In the genomic region with DNA sequence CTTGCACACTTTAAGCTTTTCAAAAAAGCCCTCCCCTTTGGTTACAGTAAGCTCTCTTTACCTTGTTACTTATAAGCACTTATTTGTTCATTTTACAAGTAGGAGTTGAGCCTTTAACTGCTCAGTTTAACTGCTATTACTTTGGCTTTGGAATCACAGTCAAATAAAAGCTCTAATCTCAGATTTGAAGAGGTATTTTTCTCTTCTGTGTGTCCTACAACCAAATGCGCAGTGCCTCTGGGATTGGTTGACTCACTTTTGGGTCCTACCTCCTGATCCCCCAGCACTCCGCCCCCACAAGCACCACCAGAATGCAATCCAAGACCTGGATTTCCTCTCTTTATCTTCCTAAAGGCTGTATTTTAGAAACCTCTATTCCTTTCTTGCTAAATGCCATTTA, we compare ENCODE assay signal across 10 cellular contexts. TPM values are rescaled to one million over a fixed set of nuclear protein-coding genes. Genes with fewer than 3 reads are reported as not detected.
A peak's percentile ranks its signal among the peaks of the same experiment; 100 is the strongest.
DNase-seq lines count a peak whose midpoint lies in the region; ATAC-seq and TF ChIP-seq lines count a peak whose summit lies in the region.
"Had no signal": no experiment of that assay in that cellular context is flagged by ENCODE, and none has a peak within 500 bp of the region (broad histone marks: within the 10 kb centered on the region; RNA-seq: fewer than 3 reads in every experiment).

No MANE protein-coding gene starts in this region.

- H3K9ac ChIP-seq in OCI-LY3 (ENCODE audit: low read length) = no peak overlapping the region

- no peak for TF ChIP-seq CTCF in OCI-LY3 (IDR thresholded peaks at IDR 0.05; ENCODE audit: low read depth, low read length)
- TF ChIP-seq CTCF in retinal pigment epithelial cell (conservative IDR thresholded peaks at IDR 0.05; ENCODE audit: low read depth, low read length) = no peak

- H3K4me1 ChIP-seq in OCI-LY3 (ENCODE audit: low read length) = peaks cover 69% of the 10 kb centered on the region

- no peaks in the 10 kb centered on the region for H3K27me3 ChIP-seq in OCI-LY3 (ENCODE audit: low read depth, low read length)

- H3K9me3 ChIP-seq in OCI-LY3 (ENCODE audit: insufficient read depth, low read length) = no peaks in the 10 kb centered on the region

- no peak for ATAC-seq in HG03159 (IDR thresholded peaks at IDR 0.05; ENCODE audit: unreplicated experiment)

- H4K20me1 ChIP-seq in OCI-LY3 (ENCODE audit: insufficient read depth, low read length) = peaks cover 6% of the 10 kb centered on the region; the same call in 1 of the 2 replicates

- peak overlapping the region; percentile 75 for H3K4me2 ChIP-seq in OCI-LY3 (ENCODE audit: low read length)

- peaks cover 74% of the 10 kb centered on the region for H3K79me2 ChIP-seq in OCI-LY3 (ENCODE audit: low read length)

- peak; percentile 53 to 63 for DNase-seq in dermis microvascular lymphatic vessel endothelial cell (ENCODE audit: low read depth in 2 of 2)
- DNase-seq in retinal pigment epithelial cell (ENCODE audit: low read depth) = no peak
- no peak for DNase-seq in activated CD4-positive, CD25-positive, alpha-beta regulatory T cell treated with anti-CD3 and anti-CD28 coated beads, Interleukin-2, amount 50 U/mL, for 72 hours
- DNase-seq in NCI-H2029 treated with DMSO at 0.1 percent for 48 hours (lab: John Stamatoyannopoulos, UW) = no peak
- DNase-seq: activated naive CD8-positive, alpha-beta T cell treated with anti-CD3 and anti-CD28 coated beads, Interleukin-2, amount 10 ng/mL, durations not matched to agents 7 days and 5 days; midbrain had no signal

- H3K27ac ChIP-seq in OCI-LY3 (ENCODE audit: low read length) = no peak overlapping the region

- peaks cover 3% of the 10 kb centered on the region for H3K36me3 ChIP-seq in OCI-LY3 (replicated peaks; ENCODE audit: low read depth, low read length)

- H2AFZ ChIP-seq in OCI-LY3 (ENCODE audit: low read depth, low read length) = no peak overlapping the region

- H3K4me3 ChIP-seq in GM08714 (ENCODE audit: low read length) (peak overlapping the region; percentile 56), OCI-LY3 (ENCODE audit: low read length) (0 out of 2 replicates have a peak overlapping the region, but pooled peaks have one; percentile 13), retinal pigment epithelial cell (ENCODE audit: low read length) (peak overlapping the region; percentile 3)

RNA-seq across cellular contexts. Expression of gene NCOA7, which starts 2.5 kb away (rescaled TPM):
- total RNA-seq in dermis microvascular lymphatic vessel endothelial cell = 29.8 and 78.9 TPM in 2 replicates

RNA-seq across cellular contexts. Expression of gene HEY2, which starts 43.8 kb away (rescaled TPM):
- total RNA-seq in dermis microvascular lymphatic vessel endothelial cell = under 0.01 TPM in 1 of 2 replicates, not detected in the other
- total RNA-seq: fibroblast of villous mesenchyme had no signal

Comparison
In these comparisons a context has a peak if more than half of its experiments do, and no peak if none do; other contexts are left out.
1. H3K4me3 ChIP-seq: peak in every context shown above with its lines; median percentile 56 in GM08714; 13 in OCI-LY3; 3 in retinal pigment epithelial cell.
2. DNase-seq: peak in dermis microvascular lymphatic vessel endothelial cell (2 of 2); none in retinal pigment epithelial cell (single experiment), activated CD4-positive, CD25-positive, alpha-beta regulatory T cell treated with anti-CD3 and anti-CD28 coated beads, Interleukin-2, amount 50 U/mL, for 72 hours (single experiment) and NCI-H2029 treated with DMSO at 0.1 percent for 48 hours (single experiment).